In genomic region chr6:167941822-167942221, GRCh38 we compare ENCODE assay signal across 26 cellular contexts. TPM values are rescaled to one million over a fixed set of nuclear protein-coding genes. Genes with fewer than 3 reads are reported as not detected.
DNase-seq lines count a peak whose midpoint lies in the region; ATAC-seq, FAIRE-seq and TF ChIP-seq lines count a peak whose summit lies in the region.
"Had no signal": no experiment of that assay in that cellular context is flagged by ENCODE, and none has a peak within 500 bp of the region (broad histone marks: within the 10 kb centered on the region; RNA-seq: fewer than 3 reads in every experiment).

No MANE protein-coding gene starts in this region.

- no peak for DNase-seq in GM12878 (ENCODE audit: low read depth, low spot score)
- peak; percentile 47 for DNase-seq in fibroblast of villous mesenchyme (ENCODE audit: low read depth)
- DNase-seq in NCI-H2227 treated with DMSO at 0.1 percent for 48 hours (lab: John Stamatoyannopoulos, UW), result no peak
- no peak for DNase-seq in NCI-H1092 treated with DMSO at 0.1 percent for 48 hours (lab: John Stamatoyannopoulos, UW)
- no peak for DNase-seq in activated naive CD4-positive, alpha-beta T cell (lab: John Stamatoyannopoulos, UW)
- DNase-seq: 8988T; ACHN; AML-193; BE2C; CD4-positive, alpha-beta T cell; CD8-positive, alpha-beta memory T cell; DMS 273 treated with DMSO at 0.1 percent for 48 hours; DMS79; GM23248; H7; HCEC 1CT had no signal

- H3K4me2 ChIP-seq in GM12878 (ENCODE audit: control insufficient read depth, insufficient read depth), result no peak overlapping the region
- H3K4me2 ChIP-seq: A549; BLaER1 treated with 17β-estradiol and CSF1 and Interleukin-3, amounts not matched to agents 10 nM and 100 nM had no signal

- no peak overlapping the region for H3K27ac ChIP-seq in HEK293 (ENCODE audit: extremely low read depth, low read depth, low read length)
- H3K27ac ChIP-seq in GM12878 (ENCODE audit: control insufficient read depth, insufficient read depth), result no peak overlapping the region
- H3K27ac ChIP-seq: A549; BLaER1 treated with 17β-estradiol and CSF1 and Interleukin-3, amounts not matched to agents 10 nM and 100 nM; GM23248 had no signal

- no peak for ATAC-seq in GM12878
- no peak for ATAC-seq in HG02852 (IDR thresholded peaks at IDR 0.05; ENCODE audit: unreplicated experiment)
- ATAC-seq: A549 had no signal

- no peak for TF ChIP-seq POLR2A in GM12878 (IDR thresholded peaks at IDR 0.05; ENCODE audit: low read depth, low read length)

- no peak overlapping the region for H2AFZ ChIP-seq in GM12878 (ENCODE audit: control insufficient read depth, low read depth, low read length)
- H2AFZ ChIP-seq: GM23248 had no signal

- no peaks in the 10 kb centered on the region for H4K20me1 ChIP-seq in GM12878 (ENCODE audit: control insufficient read depth, insufficient read depth)
- H4K20me1 ChIP-seq: BLaER1 treated with 17β-estradiol and CSF1 and Interleukin-3, amounts not matched to agents 10 nM and 100 nM had no signal

- no peaks in the 10 kb centered on the region for H3K27me3 ChIP-seq in GM12878 (replicated peaks in 1 of 2; ENCODE audit: control insufficient read depth in 2 of 2, insufficient read depth in 2 of 2, low read length in 1 of 2)
- H3K27me3 ChIP-seq: BE2C; BLaER1 treated with 17β-estradiol and CSF1 and Interleukin-3, amounts not matched to agents 10 nM and 100 nM had no signal

- H3K79me2 ChIP-seq in GM12878 (ENCODE audit: control insufficient read depth, insufficient read depth, low read length), result no peaks in the 10 kb centered on the region

- no peak for TF ChIP-seq CTCF in HEK293 (tag by site-specific recombination; IDR thresholded peaks at IDR 0.05)
- TF ChIP-seq CTCF in GM12878 (IDR thresholded peaks at IDR 0.05 in 2 of 3, conservative IDR thresholded peaks at IDR 0.05 in 1 of 3; ENCODE audit: control insufficient read depth in 2 of 3, extremely low read depth in 1 of 3, insufficient read depth in 1 of 3, low read depth in 3 of 3, low read length in 3 of 3), result no peak
- TF ChIP-seq CTCF in fibroblast of villous mesenchyme (IDR thresholded peaks at IDR 0.05; ENCODE audit: insufficient read depth, low read depth, low read length), result no peak

- in situ Hi-C loops in GM12878 (cut with MboI), result no loop called here

- 65% methylated on average over 3 of the region's 3 CpGs for WGBS in GM12878 (ENCODE audit: insufficient coverage, insufficient replicate concordance, low lambda C conversion rate, missing lambda C conversion rate)

- POLR2A ChIA-PET in HEK293 (lab: Yijun Ruan, JAX) (no interaction called here), GM12878 (lab: Charles Lee) (interaction anchor here (0.6 kb wide), 1 partner anchor 451 kb away, joined by 3 read pairs; no protein-coding TSS in a partner anchor)

- peak; percentile 13 for FAIRE-seq in GM12878 (lab: Jason Lieb, UNC)
- FAIRE-seq: A549, D721Med, G401.6, GM19239, H1 had no signal

- CTCF ChIA-PET in HEK293 (lab: Yijun Ruan, JAX) (no interaction called here), GM12878 (lab: Yijun Ruan, JAX) (no interaction called here)

- H3K4me3 ChIP-seq in HEK293 (ENCODE audit: low read depth, low read length), result no peak overlapping the region
- no peak overlapping the region for H3K4me3 ChIP-seq in GM12878
- H3K4me3 ChIP-seq in fibroblast of villous mesenchyme (ENCODE audit: low read depth, low read length), result no peak overlapping the region
- H3K4me3 ChIP-seq: A549; BLaER1 treated with 17β-estradiol and CSF1 and Interleukin-3, amounts not matched to agents 10 nM and 100 nM; GM23248 had no signal

- H3K9ac ChIP-seq in GM12878 (ENCODE audit: control insufficient read depth, insufficient read depth, low read length), result no peak overlapping the region
- H3K9ac ChIP-seq: BLaER1 treated with 17β-estradiol and CSF1 and Interleukin-3, amounts not matched to agents 10 nM and 100 nM; GM23248 had no signal

- SMC1A ChIA-PET in GM12878 (lab: Charles Lee; ENCODE audit: uncharacterized antibody, unreplicated experiment), result no interaction called here

- RAD21 ChIA-PET in GM12878 (lab: Charles Lee; ENCODE audit: unreplicated experiment), result no interaction called here

- TF ChIP-seq RAD21 in GM12878 (IDR thresholded peaks at IDR 0.05; ENCODE audit: insufficient read depth, low read depth, low read length), result no peak

- TF ChIP-seq EP300 in GM12878 (IDR thresholded peaks at IDR 0.05; ENCODE audit: borderline replicate concordance in 1 of 2, control insufficient read depth in 1 of 2, low read depth in 2 of 2, low read length in 2 of 2), result no peak

- BruUV-seq in GM12878 (replicated peaks; lab: Mats Ljungman, UMichigan), result no TSS peak

- no peaks in the 10 kb centered on the region for H3K9me3 ChIP-seq in HEK293 (ENCODE audit: control insufficient read depth, insufficient read depth, low read depth, low read length)
- no peaks in the 10 kb centered on the region for H3K9me3 ChIP-seq in GM12878 (replicated peaks; ENCODE audit: control insufficient read depth, insufficient read depth, low read length)
- H3K9me3 ChIP-seq: A549; BE2C; BLaER1 treated with 17β-estradiol and CSF1 and Interleukin-3, amounts not matched to agents 10 nM and 100 nM had no signal

- intact Hi-C loops in GM12878 (cut with micrococcal nuclease; ENCODE audit: unreplicated experiment), result no loop called here

- peaks cover 11 to 63% of the 10 kb centered on the region in 2 experiments; a peak in 2 of 3 replicates for H3K36me3 ChIP-seq in HEK293 (ENCODE audit: control insufficient read depth in 2 of 2, insufficient read depth in 1 of 2, low read length in 2 of 2)
- H3K36me3 ChIP-seq in GM12878 (ENCODE audit: control insufficient read depth in 2 of 2, insufficient read depth in 2 of 2, low read length in 1 of 2), result peaks cover 3% of the 10 kb centered on the region in 2 experiments; a peak in 3 of 4 replicates

- no peaks in the 10 kb centered on the region for H3K4me1 ChIP-seq in HEK293 (ENCODE audit: control insufficient read depth, insufficient read depth, low read length)
- H3K4me1 ChIP-seq in GM12878 (ENCODE audit: control insufficient read depth, insufficient read depth, low read length), result no peaks in the 10 kb centered on the region
- H3K4me1 ChIP-seq: A549, BE2C had no signal

TF ChIP-seq in HEK293, 187 proteins besides CTCF, POLR2A, EP300 and RAD21:
- no peak for TF ChIP-seq ZNF585B (tag by site-specific recombination; IDR thresholded peaks at IDR 0.05)
- peak; percentile 93 for TF ChIP-seq ZNF664 (tag by site-specific recombination; IDR thresholded peaks at IDR 0.05)

TF ChIP-seq in GM12878, 131 proteins besides CTCF, POLR2A, EP300 and RAD21 (continues in another document):
- TF ChIP-seq SMAD5 (IDR thresholded peaks at IDR 0.05; ENCODE audit: low read depth) (no peak), BHLHE40 (IDR thresholded peaks at IDR 0.05; ENCODE audit: borderline replicate concordance in 1 of 2, low read depth in 2 of 2, low read length in 1 of 2) (no peak), BCL11A (IDR thresholded peaks at IDR 0.05; ENCODE audit: low read depth, low read length) (no peak), NFIC (IDR thresholded peaks at IDR 0.05; ENCODE audit: low read depth, low read length) (no peak), SREBF1 (IDR thresholded peaks at IDR 0.05; ENCODE audit: low read length) (no peak), CBFB (IDR thresholded peaks at IDR 0.05; ENCODE audit: low read depth) (no peak), NFXL1 (IDR thresholded peaks at IDR 0.05; ENCODE audit: borderline replicate concordance) (no peak), ZNF384 (IDR thresholded peaks at IDR 0.05; ENCODE audit: borderline replicate concordance, low read depth, low read length) (no peak), YBX1 (IDR thresholded peaks at IDR 0.05) (no peak)
- TF ChIP-seq, protein P1, sequence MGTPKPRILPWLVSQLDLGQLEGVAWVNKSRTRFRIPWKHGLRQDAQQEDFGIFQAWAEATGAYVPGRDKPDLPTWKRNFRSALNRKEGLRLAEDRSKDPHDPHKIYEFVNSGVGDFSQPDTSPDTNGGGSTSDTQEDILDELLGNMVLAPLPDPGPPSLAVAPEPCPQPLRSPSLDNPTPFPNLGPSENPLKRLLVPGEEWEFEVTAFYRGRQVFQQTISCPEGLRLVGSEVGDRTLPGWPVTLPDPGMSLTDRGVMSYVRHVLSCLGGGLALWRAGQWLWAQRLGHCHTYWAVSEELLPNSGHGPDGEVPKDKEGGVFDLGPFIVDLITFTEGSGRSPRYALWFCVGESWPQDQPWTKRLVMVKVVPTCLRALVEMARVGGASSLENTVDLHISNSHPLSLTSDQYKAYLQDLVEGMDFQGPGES (IDR thresholded peaks at IDR 0.05), result no peak

RNA-seq across cellular contexts. Expression of gene KIF25, which starts 55.6 kb away (rescaled TPM):
- total RNA-seq in GM12878 (2013; cell fraction: nucleolus; rRNA removed), result not detected in 2 replicates
- total RNA-seq in GM12878 (2014; rRNA removed), result not detected in 2 replicates
- not detected in 2 replicates for total RNA-seq in GM12878 (2014; rRNA removed; fragmentation: Illumina TruSeq; extraction: Trizol)
- not detected in 2 replicates for total RNA-seq in GM12878 (2021)
- not detected for polyA plus RNA-seq in GM12878 (2011; ENCODE audit: low read depth)
- polyA plus RNA-seq in GM12878 (2011; rRNA removed), result not detected in 2 replicates
- polyA plus RNA-seq in GM12878 (2011; cell fraction: cytosol; rRNA removed), result not detected in 2 replicates
- not detected in 2 replicates for polyA plus RNA-seq in GM12878 (2011; cell fraction: nucleus; rRNA removed)
- polyA plus RNA-seq in GM12878 (2012), result not detected in 2 replicates
- not detected in 2 replicates for polyA plus RNA-seq in GM12878 (2014; fragmentation: Illumina TruSeq; extraction: Trizol)
- polyA plus RNA-seq in GM12878 (2014; fragmentation: Nextera tagmentation; extraction: Ambion mirVana), result not detected
- not detected in 2 replicates for polyA plus RNA-seq in GM12878 (2014; rRNA removed)
- not detected for polyA plus RNA-seq in GM12878 (2016; fragmentation: Nextera tagmentation; extraction: Ambion mirVana)
- not detected in 2 replicates for polyA minus RNA-seq in GM12878 (2011; rRNA and poly(A)+ RNA removed)
- not detected in 2 replicates for polyA minus RNA-seq in GM12878 (2011; cell fraction: cytosol; rRNA and poly(A)+ RNA removed)
- polyA minus RNA-seq in GM12878 (2011; cell fraction: nucleus; rRNA and poly(A)+ RNA removed), result not detected in 2 replicates
- total RNA-seq in fibroblast of villous mesenchyme, result under 0.01 TPM in 1 of 2 replicates, not detected in the other
- total RNA-seq: CD4-positive, alpha-beta T cell; CD8-positive, alpha-beta memory T cell; Daoy; GM23248 had no signal
- polyA plus RNA-seq: CD14-positive monocyte; CD8-positive, alpha-beta memory T cell; GM23248 had no signal
